ENCODE assay signal across 27 cellular contexts in the genomic region with DNA sequence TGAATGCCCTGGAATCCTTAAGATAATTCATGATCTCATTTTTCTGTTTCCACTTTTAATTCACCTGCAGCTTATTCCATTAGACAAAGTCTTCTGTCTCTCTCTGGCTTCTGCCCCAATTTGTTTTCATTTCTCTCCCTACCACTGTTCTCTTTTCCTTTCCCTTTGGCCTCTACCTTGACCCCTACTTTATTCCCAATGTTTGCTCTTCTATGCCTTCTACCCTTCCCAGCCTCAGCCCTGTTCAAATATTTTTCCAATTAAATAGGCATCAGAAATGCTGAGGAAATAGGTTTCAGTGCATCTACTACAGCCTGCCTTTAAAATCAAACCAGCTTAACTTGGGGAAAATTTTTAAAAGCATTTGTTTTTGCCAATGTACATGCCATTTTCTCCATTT.
"Had no signal": no experiment of that assay in that cellular context is flagged by ENCODE, and none has a peak within 500 bp of the region (broad histone marks: within the 10 kb centered on the region; RNA-seq: fewer than 3 reads in every experiment).

No MANE protein-coding gene starts in this region.

- H3K27me3 ChIP-seq: brain microvascular endothelial cell, dorsolateral prefrontal cortex had no signal

- H3K36me3 ChIP-seq: brain microvascular endothelial cell, WERI-Rb-1 had no signal

- ATAC-seq: activated CD4-positive, CD25-positive, alpha-beta regulatory T cell treated with anti-CD3 and anti-CD28 coated beads, Interleukin-2, amount 50 U/mL, for 24 hours; activated CD8-positive, alpha-beta T cell treated with anti-CD3 and anti-CD28 coated beads for 36 hours; activated T-cell treated with anti-CD3 and anti-CD28 coated beads, Interleukin-2, amount 50 U/mL, for 4 hours; activated T-helper 17 cell treated with anti-CD3 and anti-CD28 coated beads, Interleukin-2, amount 50 U/mL, for 72 hours; esophagus mucosa had no signal

- FAIRE-seq: bronchial epithelial cell, frontal cortex had no signal

- DNase-seq: activated B cell treated with CpG ODN at 0.5 μM for 24 hours; activated CD4-positive, alpha-beta T cell treated with anti-CD3 and anti-CD28 coated beads for 48 hours; activated CD4-positive, alpha-beta T cell treated with anti-CD3 and anti-CD28 coated beads, Interleukin-2, amount 50 U/mL, for 1 hour; activated CD4-positive, alpha-beta T cell treated with anti-CD3 and anti-CD28 coated beads, Interleukin-2, amount 50 U/mL, for 48 hours; activated CD8-positive, alpha-beta memory T cell treated with anti-CD3 and anti-CD28 coated beads for 24 hours; activated CD8-positive, alpha-beta T cell treated with anti-CD3 and anti-CD28 coated beads for 36 hours; activated effector memory CD4-positive, alpha-beta T cell treated with Interleukin-2 at 50 U/mL for 16 hours; activated gamma-delta T cell treated with Interleukin-2 at 50 U/mL for 16 hours; activated naive CD4-positive, alpha-beta T cell treated with anti-CD3 and anti-CD28 coated beads, Interleukin-2, amount 50 U/mL, for 16 hours; activated naive CD4-positive, alpha-beta T cell treated with Interleukin-2 at 50 U/mL for 16 hours; activated T-cell treated with anti-CD3 and anti-CD28 coated beads, Interleukin-2, amount 50 U/mL, for 4 hours; amniotic stem cell; anterior cingulate cortex; brain microvascular endothelial cell; dorsolateral prefrontal cortex; effector memory CD4-positive, alpha-beta T cell; endodermal cell; foreskin fibroblast; head of caudate nucleus; T1000; WERI-Rb-1 had no signal

- H3K4me3 ChIP-seq: coronary artery, dorsolateral prefrontal cortex had no signal

- H3K27ac ChIP-seq: brain microvascular endothelial cell, coronary artery, dorsolateral prefrontal cortex, WERI-Rb-1 had no signal
